31 cellular contexts compared by ENCODE assay signal in genomic region chr17:66313325-66313724, GRCh38. TPM values are rescaled to one million over a fixed set of nuclear protein-coding genes. Genes with fewer than 3 reads are reported as not detected.
DNase-seq lines count a peak whose midpoint lies in the region; ATAC-seq, FAIRE-seq and TF ChIP-seq lines count a peak whose summit lies in the region.
"Had no signal": no experiment of that assay in that cellular context is flagged by ENCODE, and none has a peak within 500 bp of the region (broad histone marks: within the 10 kb centered on the region; RNA-seq: fewer than 3 reads in every experiment).

No MANE protein-coding gene starts in this region.

- CTCF ChIA-PET in naive thymus-derived CD4-positive, alpha-beta T cell (lab: Charles Lee): interaction anchor here (0.6 to 1.7 kb wide), 4 partner anchors 9 to 100 kb away, joined by 3 to 9 read pairs (median 6); no protein-coding TSS in a partner anchor

- DNase-seq in activated CD4-positive, alpha-beta T cell treated with anti-CD3 and anti-CD28 coated beads, Interleukin-2, amount 10 ng/mL, durations not matched to agents 24 days and 14 days: no peak
- no peak for DNase-seq in activated CD4-positive, alpha-beta T cell treated with anti-CD3 and anti-CD28 coated beads for 48 hours
- no peak for DNase-seq in CD4-positive, CD25-positive, alpha-beta regulatory T cell
- no peak for DNase-seq in naive thymus-derived CD4-positive, alpha-beta T cell
- no peak for DNase-seq in AG20443 (ENCODE audit: low spot score)
- no peak for DNase-seq in GM19239 (ENCODE audit: insufficient read length, low spot score)
- no peak for DNase-seq in hippocampal formation (lab: John Stamatoyannopoulos, UW)
- DNase-seq: activated CD4-positive, alpha-beta T cell treated with anti-CD3 and anti-CD28 coated beads for 1 hour; COR-L47; glutamatergic neuron; MG63; NCI-H1105; NCI-H187; NCI-H446 treated with DMSO at 0.1 percent for 48 hours; NCI-H82; pancreas; retina; uterus had no signal

- H3K36me3 ChIP-seq in CD4-positive, CD25-positive, alpha-beta regulatory T cell (ENCODE audit: control insufficient read depth, insufficient read depth, low read length): no peaks in the 10 kb centered on the region
- peaks cover 0 to 7% (median 0%) of the 10 kb centered on the region in 3 experiments for H3K36me3 ChIP-seq in naive thymus-derived CD4-positive, alpha-beta T cell (ENCODE audit: control insufficient read depth in 2 of 3, insufficient read depth in 3 of 3, low read length in 3 of 3)
- H3K36me3 ChIP-seq: pancreas, thoracic aorta, uterus had no signal

- no peaks in the 10 kb centered on the region for H3K9me3 Mint-ChIP-seq in activated CD4-positive, alpha-beta T cell treated with anti-CD3 and anti-CD28 coated beads, Interleukin-2, amount 10 ng/mL, durations not matched to agents 24 days and 14 days
- no peaks in the 10 kb centered on the region for H3K9me3 Mint-ChIP-seq in CD4-positive, CD25-positive, alpha-beta regulatory T cell
- H3K9me3 Mint-ChIP-seq in naive thymus-derived CD4-positive, alpha-beta T cell: no peaks in the 10 kb centered on the region
- H3K9me3 Mint-ChIP-seq: neural crest cell had no signal

- peaks cover 76% of the 10 kb centered on the region for H3K4me1 Mint-ChIP-seq in activated CD4-positive, alpha-beta T cell treated with anti-CD3 and anti-CD28 coated beads, Interleukin-2, amount 10 ng/mL, durations not matched to agents 24 days and 14 days
- H3K4me1 Mint-ChIP-seq in CD4-positive, CD25-positive, alpha-beta regulatory T cell: peaks cover 22 to 89% (median 68%) of the 10 kb centered on the region in 4 donors
- peaks cover 60 to 98% (median 91%) of the 10 kb centered on the region in 7 donors for H3K4me1 Mint-ChIP-seq in naive thymus-derived CD4-positive, alpha-beta T cell
- H3K4me1 Mint-ChIP-seq: B cell had no signal

- H3K4me3 ChIP-seq in CD4-positive, CD25-positive, alpha-beta regulatory T cell (ENCODE audit: low read depth, low read length): peak overlapping the region; percentile 4
- H3K4me3 ChIP-seq in naive thymus-derived CD4-positive, alpha-beta T cell (ENCODE audit: low read length): no peak overlapping the region
- H3K4me3 ChIP-seq: MG63, pancreas, SJSA1, thoracic aorta, uterus had no signal

- no peak overlapping the region for H3K27ac ChIP-seq in CD4-positive, CD25-positive, alpha-beta regulatory T cell (ENCODE audit: insufficient read depth, low read length, poor library complexity, severe bottlenecking)
- peak overlapping the region; percentile 14; the same call in 1 of the 2 replicates for H3K27ac ChIP-seq in VCaP
- no peak overlapping the region for H3K27ac ChIP-seq in naive thymus-derived CD4-positive, alpha-beta T cell (ENCODE audit: low read depth, low read length)
- H3K27ac ChIP-seq: KMS-11, pancreas, SJSA1, thoracic aorta, uterus had no signal

- no peaks in the 10 kb centered on the region for H3K27me3 ChIP-seq in CD4-positive, CD25-positive, alpha-beta regulatory T cell (ENCODE audit: control insufficient read depth, insufficient read depth, low read length)
- no peaks in the 10 kb centered on the region for H3K27me3 ChIP-seq in naive thymus-derived CD4-positive, alpha-beta T cell (ENCODE audit: control insufficient read depth in 2 of 2, insufficient read depth in 2 of 2, low read length in 2 of 2)
- H3K27me3 ChIP-seq: MG63, pancreas, SJSA1, uterus had no signal

- ATAC-seq in CD4-positive, CD25-positive, alpha-beta regulatory T cell (ENCODE audit: low read depth in 2 of 2): no peak
- ATAC-seq in naive thymus-derived CD4-positive, alpha-beta T cell: no peak
- ATAC-seq: esophagus mucosa, HCT116, left lobe of liver, pancreas had no signal

- H3K4me1 ChIP-seq in CD4-positive, CD25-positive, alpha-beta regulatory T cell (ENCODE audit: control insufficient read depth, insufficient read depth, low read length, poor library complexity, severe bottlenecking): peaks cover 13% of the 10 kb centered on the region
- peaks cover 4 to 63% of the 10 kb centered on the region in 2 donors for H3K4me1 ChIP-seq in naive thymus-derived CD4-positive, alpha-beta T cell (ENCODE audit: control insufficient read depth in 2 of 2, insufficient read depth in 2 of 2, low read length in 2 of 2)
- H3K4me1 ChIP-seq: pancreas, uterus had no signal

- TF ChIP-seq CTCF in VCaP (conservative IDR thresholded peaks at IDR 0.05): no peak

- intact Hi-C loops in activated CD4-positive, alpha-beta T cell treated with anti-CD3 and anti-CD28 coated beads, Interleukin-2, amount 10 ng/mL, durations not matched to agents 24 days and 14 days (cut with micrococcal nuclease): no loop called here
- intact Hi-C loops in naive thymus-derived CD4-positive, alpha-beta T cell (cut with micrococcal nuclease): loop anchor here (1.0 kb wide), 2 partner anchors 8 to 9 kb away; no protein-coding TSS in a partner anchor

- H3K27ac Mint-ChIP-seq in activated CD4-positive, alpha-beta T cell treated with anti-CD3 and anti-CD28 coated beads, Interleukin-2, amount 10 ng/mL, durations not matched to agents 24 days and 14 days: peak overlapping the region; percentile 93
- H3K27ac Mint-ChIP-seq in CD4-positive, CD25-positive, alpha-beta regulatory T cell: peak overlapping the region; percentile 13 to 67 (median 29)
- H3K27ac Mint-ChIP-seq in naive thymus-derived CD4-positive, alpha-beta T cell: peak overlapping the region in 8 of 9 donors; percentile 20 to 81 (median 56)
- H3K27ac Mint-ChIP-seq: B cell, brain had no signal

- H3K27me3 Mint-ChIP-seq in activated CD4-positive, alpha-beta T cell treated with anti-CD3 and anti-CD28 coated beads, Interleukin-2, amount 10 ng/mL, durations not matched to agents 24 days and 14 days: no peaks in the 10 kb centered on the region
- H3K27me3 Mint-ChIP-seq in CD4-positive, CD25-positive, alpha-beta regulatory T cell: no peaks in the 10 kb centered on the region
- H3K27me3 Mint-ChIP-seq in naive thymus-derived CD4-positive, alpha-beta T cell: no peaks in the 10 kb centered on the region
- H3K27me3 Mint-ChIP-seq: B cell, brain had no signal

- H3K36me3 Mint-ChIP-seq in activated CD4-positive, alpha-beta T cell treated with anti-CD3 and anti-CD28 coated beads, Interleukin-2, amount 10 ng/mL, durations not matched to agents 24 days and 14 days (ENCODE audit: low read depth): peaks cover 64% of the 10 kb centered on the region
- H3K36me3 Mint-ChIP-seq in CD4-positive, CD25-positive, alpha-beta regulatory T cell: peaks cover 29% of the 10 kb centered on the region
- H3K36me3 Mint-ChIP-seq in naive thymus-derived CD4-positive, alpha-beta T cell: peaks cover 10 to 64% (median 34%) of the 10 kb centered on the region in 5 donors

- FAIRE-seq in GM19239 (lab: Jason Lieb, UNC): no peak
- FAIRE-seq: A204.1, GM12891, pancreas, small intestine had no signal

- H3K9me3 ChIP-seq in CD4-positive, CD25-positive, alpha-beta regulatory T cell (ENCODE audit: control insufficient read depth in 2 of 2, low read length in 2 of 2): no peaks in the 10 kb centered on the region
- no peaks in the 10 kb centered on the region for H3K9me3 ChIP-seq in naive thymus-derived CD4-positive, alpha-beta T cell (ENCODE audit: control insufficient read depth in 2 of 3, low read length in 3 of 3)
- H3K9me3 ChIP-seq: pancreas, SJSA1, thoracic aorta, uterus had no signal

- peak overlapping the region; percentile 61 for H3K4me3 Mint-ChIP-seq in activated CD4-positive, alpha-beta T cell treated with anti-CD3 and anti-CD28 coated beads, Interleukin-2, amount 10 ng/mL, durations not matched to agents 24 days and 14 days
- H3K4me3 Mint-ChIP-seq in CD4-positive, CD25-positive, alpha-beta regulatory T cell: peak overlapping the region in 3 of 4 donors; percentile 28 to 49 (median 35)
- peak overlapping the region in 9 of 10 donors; percentile 3 to 74 (median 58) for H3K4me3 Mint-ChIP-seq in naive thymus-derived CD4-positive, alpha-beta T cell
- H3K4me3 Mint-ChIP-seq: B cell, brain, neural crest cell had no signal

- POLR2A ChIA-PET in naive thymus-derived CD4-positive, alpha-beta T cell (lab: Charles Lee): interaction anchor here (1.3 to 6.6 kb wide), 4 partner anchors 9 to 15 kb away, joined by 4 to 89 read pairs (median 12); no protein-coding TSS in a partner anchor

RNA-seq across cellular contexts. Expression of gene PRKCA, which starts 10.9 kb away (rescaled TPM):
- total RNA-seq in activated CD4-positive, alpha-beta T cell treated with anti-CD3 and anti-CD28 coated beads, Interleukin-2, amount 10 ng/mL, durations not matched to agents 24 days and 14 days: 164 TPM in 2 replicates
- 84.0 TPM for total RNA-seq in CD4-positive, CD25-positive, alpha-beta regulatory T cell
- 1 to 10 TPM in 3 of 4 donors, under 1 TPM in 1; 0.60 to 2.3 (median 1.6) TPM for polyA plus RNA-seq in CD4-positive, CD25-positive, alpha-beta regulatory T cell
- total RNA-seq in naive thymus-derived CD4-positive, alpha-beta T cell: 100 to 1,000 TPM in 4 of 5 experiments, 10 to 100 TPM in 1; 94.1 to 186 (median 154) TPM
- polyA plus RNA-seq in naive thymus-derived CD4-positive, alpha-beta T cell: 1 to 10 TPM; 4.1 to 4.9 TPM

Comparison
In these comparisons a context has a peak if more than half of its experiments do, and no peak if none do; other contexts are left out.
1. H3K27ac Mint-ChIP-seq: peak in every context shown above with its lines; median percentile 93 in activated CD4-positive, alpha-beta T cell treated with anti-CD3 and anti-CD28 coated beads, Interleukin-2, amount 10 ng/mL, durations not matched to agents 24 days and 14 days; 56 in naive thymus-derived CD4-positive, alpha-beta T cell; 29 in CD4-positive, CD25-positive, alpha-beta regulatory T cell.